9 cellular contexts compared by ENCODE assay signal in the genomic region with DNA sequence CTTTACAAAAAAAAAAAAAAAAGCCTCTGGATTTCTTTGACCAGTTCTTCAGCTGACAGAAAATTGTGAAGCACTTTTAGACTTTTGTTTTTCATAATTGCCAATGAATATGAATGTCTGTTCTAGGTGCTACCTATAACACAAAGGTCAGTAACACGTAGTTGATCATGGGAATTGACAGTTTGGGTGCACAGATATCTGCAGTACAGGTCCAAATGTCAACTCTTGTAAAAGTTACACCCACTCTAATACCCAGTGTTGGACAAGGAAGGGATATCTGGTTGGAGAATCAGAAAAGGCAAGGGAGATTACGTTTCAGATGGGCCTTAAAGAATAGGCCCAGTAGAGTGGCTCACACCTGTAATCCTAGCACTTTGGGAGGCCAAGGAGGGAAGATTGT. TPM values are rescaled to one million over a fixed set of nuclear protein-coding genes. Genes with fewer than 3 reads are reported as not detected.
DNase-seq lines count a peak whose midpoint lies in the region; ATAC-seq and TF ChIP-seq lines count a peak whose summit lies in the region.
"Had no signal": no experiment of that assay in that cellular context is flagged by ENCODE, and none has a peak within 500 bp of the region (broad histone marks: within the 10 kb centered on the region; RNA-seq: fewer than 3 reads in every experiment).

No MANE protein-coding gene starts in this region.

- H3K4me3 Mint-ChIP-seq in brain, result peak overlapping the region; percentile 87 to 92 (median 90)

- peak overlapping the region; percentile 95 for H3K9ac ChIP-seq in mucosa of stomach (ENCODE audit: low read length)

- peak overlapping the region; percentile 84 for H3K4me3 ChIP-seq in left ventricle myocardium inferior
- H3K4me3 ChIP-seq in mucosa of stomach (ENCODE audit: low read length), result no peak overlapping the region
- H3K4me3 ChIP-seq in vagina, result no peak overlapping the region

- peaks cover 6% of the 10 kb centered on the region for H3K27me3 Mint-ChIP-seq in brain

- H3K36me3 ChIP-seq in left ventricle myocardium inferior (no peaks in the 10 kb centered on the region), mucosa of stomach (ENCODE audit: control insufficient read depth, insufficient read depth, low read length) (no peaks in the 10 kb centered on the region), vagina (no peaks in the 10 kb centered on the region)

- DNase-seq in left ventricle myocardium inferior, result no peak
- no peak for DNase-seq in left ventricle myocardium superior
- DNase-seq in vagina (ENCODE audit: extremely low spot score in 2 of 2), result no peak
- DNase-seq in NCI-H510A (lab: John Stamatoyannopoulos, UW), result no peak
- DNase-seq in SKM-1 (lab: John Stamatoyannopoulos, UW; ENCODE audit: unreplicated experiment), result no peak
- no peak for DNase-seq in 8988T

- peaks cover 6 to 21% (median 11%) of the 10 kb centered on the region in 5 experiments for H3K9me3 Mint-ChIP-seq in brain

- peak overlapping the region; percentile 96 to 99 (median 98) for H3K27ac Mint-ChIP-seq in brain

- peak overlapping the region; percentile 99 for H3K27ac ChIP-seq in left ventricle myocardium inferior (replicated peaks)
- H3K27ac ChIP-seq in vagina, result peak overlapping the region; percentile 98

- H3K9me3 ChIP-seq in left ventricle myocardium inferior (replicated peaks) (no peaks in the 10 kb centered on the region), mucosa of stomach (ENCODE audit: control insufficient read depth, low read length) (no peaks in the 10 kb centered on the region), vagina (no peaks in the 10 kb centered on the region)

- H3K4me1 ChIP-seq in left ventricle myocardium inferior (peaks cover 72% of the 10 kb centered on the region), mucosa of stomach (ENCODE audit: control insufficient read depth, insufficient read depth, low read length) (peaks cover 23% of the 10 kb centered on the region), vagina (peaks cover 45% of the 10 kb centered on the region)

- H3K27me3 ChIP-seq in left ventricle myocardium inferior (ENCODE audit: low read depth) (no peaks in the 10 kb centered on the region), mucosa of stomach (ENCODE audit: control insufficient read depth, insufficient read depth, low read length) (no peaks in the 10 kb centered on the region), vagina (no peaks in the 10 kb centered on the region)

- no peak for ATAC-seq in left ventricle myocardium superior
- ATAC-seq: sciatic nerve had no signal

- intact Hi-C loops in left ventricle myocardium inferior (cut with micrococcal nuclease), result loop anchor here (10.0 kb wide), 1 partner anchor 102 kb away; no protein-coding TSS in a partner anchor
- intact Hi-C loops in left ventricle myocardium superior (cut with micrococcal nuclease), result loop anchor here (5.0 kb wide), 1 partner anchor 84 kb away; no protein-coding TSS in a partner anchor
- intact Hi-C loops in vagina (cut with DNase I), result loop anchor here (5.0 to 10.0 kb wide), 2 partner anchors 58 to 189 kb away; a partner anchor contains a TSS

- TF ChIP-seq CTCF in left ventricle myocardium inferior (IDR thresholded peaks at IDR 0.05; ENCODE audit: borderline replicate concordance), result no peak
- TF ChIP-seq CTCF in brain (conservative IDR thresholded peaks at IDR 0.05), result no peak
- no peak for TF ChIP-seq CTCF in vagina (IDR thresholded peaks at IDR 0.05)

- peaks cover 39% of the 10 kb centered on the region for H3K36me3 Mint-ChIP-seq in brain

- no peak for TF ChIP-seq POLR2A in vagina (IDR thresholded peaks at IDR 0.05)

- H3K4me1 Mint-ChIP-seq in brain, result peaks cover 78% of the 10 kb centered on the region

RNA-seq across cellular contexts. Expression of a gene that starts 1.8 kb away (rescaled TPM):
- 18.2 TPM for total RNA-seq in left ventricle myocardium inferior
- total RNA-seq in left ventricle myocardium superior, result 17.4 TPM
- polyA plus RNA-seq in brain (ENCODE audit: insufficient read depth, low read depth, low replicate concordance), result 6.4 TPM
- total RNA-seq in vagina, result 41.0 TPM

RNA-seq across cellular contexts. Expression of a gene that starts 57.2 kb away (rescaled TPM):
- total RNA-seq in left ventricle myocardium inferior (34.6 TPM), left ventricle myocardium superior (32.7 TPM), vagina (105 TPM)
- polyA plus RNA-seq in brain (ENCODE audit: insufficient read depth, low read depth, low replicate concordance), result 9.1 TPM
